ENCODE assay signal across 8 cellular contexts in genomic region chr1:226223786-226224244, GRCh38. TPM values are rescaled to one million over a fixed set of nuclear protein-coding genes. Genes with fewer than 3 reads are reported as not detected.
DNase-seq lines count a peak whose midpoint lies in the region; ATAC-seq and TF ChIP-seq lines count a peak whose summit lies in the region.

No MANE protein-coding gene starts in this region.

- no peaks in the 10 kb centered on the region for H3K9me3 Mint-ChIP-seq in CD4-positive, alpha-beta T cell

- no peak for TF ChIP-seq POLR2A in esophagus muscularis mucosa (IDR thresholded peaks at IDR 0.05; ENCODE audit: low read depth)
- TF ChIP-seq POLR2A in prostate gland (IDR thresholded peaks at IDR 0.05) = no peak
- no peak for TF ChIP-seq POLR2A in tibial nerve (IDR thresholded peaks at IDR 0.05)

- CTCF ChIA-PET in CD4-positive, alpha-beta T cell (lab: Charles Lee) = no interaction called here

- H3K36me3 Mint-ChIP-seq in CD4-positive, alpha-beta T cell (ENCODE audit: low read depth) = no peaks in the 10 kb centered on the region

- H3K27ac Mint-ChIP-seq in CD4-positive, alpha-beta T cell = no peak overlapping the region

- H3K9me3 ChIP-seq in CD4-positive, alpha-beta T cell (ENCODE audit: control insufficient read depth, low read length) = no peaks in the 10 kb centered on the region
- H3K9me3 ChIP-seq in esophagus muscularis mucosa = no peaks in the 10 kb centered on the region
- no peaks in the 10 kb centered on the region for H3K9me3 ChIP-seq in prostate gland
- H3K9me3 ChIP-seq in tibial nerve = no peaks in the 10 kb centered on the region

- peak in 4 of 10 experiments; percentile 4 to 10 (median 8) for DNase-seq in CD4-positive, alpha-beta T cell
- DNase-seq in SW480 (ENCODE audit: low spot score) = peak; percentile 30
- no peak for DNase-seq in esophagus muscularis mucosa (ENCODE audit: extremely low spot score)
- DNase-seq in prostate gland (ENCODE audit: low spot score) = no peak
- no peak for DNase-seq in midbrain (lab: John Stamatoyannopoulos, UW)
- DNase-seq in tibial nerve (ENCODE audit: low spot score in 2 of 2) = no peak

- H3K27me3 Mint-ChIP-seq in CD4-positive, alpha-beta T cell = peaks cover 52% of the 10 kb centered on the region

- ATAC-seq in CD4-positive, alpha-beta T cell (ENCODE audit: poor library complexity) = peak; percentile 24
- peak; percentile 91 for ATAC-seq in GM18868 (IDR thresholded peaks at IDR 0.05; ENCODE audit: unreplicated experiment)
- peak; percentile 60 for ATAC-seq in HG03064 (IDR thresholded peaks at IDR 0.05; ENCODE audit: low read depth, unreplicated experiment)

- no peak for TF ChIP-seq CTCF in CD4-positive, alpha-beta T cell (IDR thresholded peaks at IDR 0.05)
- TF ChIP-seq CTCF in esophagus muscularis mucosa (IDR thresholded peaks at IDR 0.05) = no peak
- TF ChIP-seq CTCF in prostate gland (IDR thresholded peaks at IDR 0.05) = no peak
- no peak for TF ChIP-seq CTCF in tibial nerve (IDR thresholded peaks at IDR 0.05)

- peak overlapping the region; percentile 82 for H3K4me3 Mint-ChIP-seq in CD4-positive, alpha-beta T cell

- no peaks in the 10 kb centered on the region for H3K36me3 ChIP-seq in esophagus muscularis mucosa
- no peaks in the 10 kb centered on the region for H3K36me3 ChIP-seq in prostate gland
- H3K36me3 ChIP-seq in tibial nerve = no peaks in the 10 kb centered on the region

- H3K27ac ChIP-seq in CD4-positive, alpha-beta T cell (ENCODE audit: low read depth, low read length) = no peak overlapping the region
- H3K27ac ChIP-seq in esophagus muscularis mucosa (replicated peaks in 1 of 4) (no peak overlapping the region), prostate gland (no peak overlapping the region), tibial nerve (no peak overlapping the region)

- POLR2A ChIA-PET in CD4-positive, alpha-beta T cell (lab: Charles Lee) = no interaction called here

- 15% methylated on average over 3 of the region's 55 CpGs for WGBS in esophagus muscularis mucosa
- 1% methylated on average over 55 of the region's 55 CpGs for WGBS in prostate gland
- WGBS in tibial nerve, 2 donors = 1 to 2% methylated on average over 24 to 45 of the region's 55 CpGs

- H3K4me1 ChIP-seq in esophagus muscularis mucosa (peaks cover 4 to 16% (median 12%) of the 10 kb centered on the region in 4 donors), prostate gland (replicated peaks) (no peaks in the 10 kb centered on the region), tibial nerve (peaks cover 0 to 13% (median 2%) of the 10 kb centered on the region in 4 donors)

- TF ChIP-seq EP300 in esophagus muscularis mucosa (IDR thresholded peaks at IDR 0.05) (no peak), tibial nerve (IDR thresholded peaks at IDR 0.05) (no peak)

- peaks cover 29% of the 10 kb centered on the region for H3K27me3 ChIP-seq in CD4-positive, alpha-beta T cell (ENCODE audit: control insufficient read depth, insufficient read depth, low read length)
- peaks cover 0 to 36% (median 13%) of the 10 kb centered on the region in 4 donors for H3K27me3 ChIP-seq in esophagus muscularis mucosa
- no peaks in the 10 kb centered on the region for H3K27me3 ChIP-seq in prostate gland (replicated peaks; ENCODE audit: insufficient read depth)
- H3K27me3 ChIP-seq in tibial nerve = peaks cover 0 to 33% of the 10 kb centered on the region in 2 donors

- intact Hi-C loops in CD4-positive, alpha-beta T cell (cut with DNase I, micrococcal nuclease) = no loop called here
- intact Hi-C loops in esophagus muscularis mucosa (cut with DNase I) (no loop called here), prostate gland (cut with DNase I) (no loop called here)

- H3K4me3 ChIP-seq in esophagus muscularis mucosa = peak overlapping the region; percentile 43 to 60 (median 46)
- H3K4me3 ChIP-seq in prostate gland = peak overlapping the region; percentile 19 to 35
- peak overlapping the region in 2 of 4 donors; percentile 29 to 50 for H3K4me3 ChIP-seq in tibial nerve

- H3K4me1 Mint-ChIP-seq in CD4-positive, alpha-beta T cell (ENCODE audit: low read depth) = no peaks in the 10 kb centered on the region

RNA-seq across cellular contexts. Expression of gene MIXL1, which starts 0.4 kb away (rescaled TPM):
- not detected for total RNA-seq in CD4-positive, alpha-beta T cell
- not detected for total RNA-seq in esophagus muscularis mucosa
- total RNA-seq in prostate gland = 1 to 10 TPM in 1 of 2 donors, not detected in 1; 1.1 TPM
- total RNA-seq in tibial nerve = not detected

RNA-seq across cellular contexts. Expression of gene ACBD3, which starts 37.3 kb away (rescaled TPM):
- total RNA-seq in CD4-positive, alpha-beta T cell = 10 to 100 TPM; 26.5 to 28.3 TPM
- total RNA-seq in esophagus muscularis mucosa (10 to 100 TPM; 28.1 to 53.6 (median 32.6) TPM), prostate gland (10 to 100 TPM; 42.0 to 46.7 TPM), tibial nerve (10 to 100 TPM; 41.4 to 54.9 (median 45.4) TPM)

Comparison
In these comparisons a context has a peak if more than half of its experiments do, and no peak if none do; other contexts are left out.
1. ATAC-seq: peak in every context shown above with its lines; median percentile 91 in GM18868; 60 in HG03064; 24 in CD4-positive, alpha-beta T cell.